In the genomic region with DNA sequence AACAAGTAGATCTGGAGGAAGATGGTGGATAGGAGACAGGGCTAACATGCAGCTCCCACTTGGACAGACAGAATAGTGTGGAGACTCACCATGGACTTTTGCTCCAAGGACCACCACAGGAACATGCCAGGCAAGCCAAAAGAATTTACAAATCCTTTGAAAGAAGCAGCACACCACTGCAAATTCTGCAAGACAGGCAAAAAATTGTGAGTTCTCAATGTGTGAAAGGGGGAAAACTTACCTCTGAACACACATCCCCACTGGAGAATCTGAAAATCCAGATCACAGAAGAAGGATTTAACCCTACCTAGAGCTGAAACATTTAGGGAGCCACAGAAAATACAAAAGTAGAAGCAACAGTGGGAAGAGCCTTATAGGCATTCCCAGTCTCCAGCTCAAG, we compare ENCODE assay signal across 34 cellular contexts.
"Had no signal": no experiment of that assay in that cellular context is flagged by ENCODE, and none has a peak within 500 bp of the region (broad histone marks: within the 10 kb centered on the region; RNA-seq: fewer than 3 reads in every experiment).

No MANE protein-coding gene starts in this region.

- H3K4me1 Mint-ChIP-seq: activated B cell treated with CpG ODN at 0.5 μM for 24 hours; activated T-helper 17 cell treated with anti-CD3 and anti-CD28 coated beads, Interleukin-2, amount 50 U/mL, for 72 hours; central memory CD8-positive, alpha-beta T cell; endodermal cell; T-helper 17 cell had no signal

- H3K4me1 ChIP-seq: esophagus muscularis mucosa, foreskin keratinocyte, gastrocnemius medialis, heart left ventricle had no signal

- H3K27me3 Mint-ChIP-seq: activated B cell treated with CpG ODN at 0.5 μM for 24 hours; activated naive CD8-positive, alpha-beta T cell; activated T-helper 17 cell treated with anti-CD3 and anti-CD28 coated beads, Interleukin-2, amount 50 U/mL, for 72 hours; central memory CD8-positive, alpha-beta T cell; dendritic cell treated with granulocyte-macrophage colony-stimulating factor and Interleukin-4, amounts not matched to agents 40 ng/mL and 50 ng/mL, for 4 days; T-helper 17 cell had no signal

- H3K27ac ChIP-seq: brain microvascular endothelial cell, coronary artery, dorsolateral prefrontal cortex, esophagus muscularis mucosa, foreskin keratinocyte, gastrocnemius medialis, heart left ventricle, WERI-Rb-1 had no signal

- H3K9me3 ChIP-seq: gastrocnemius medialis had no signal

- ATAC-seq: activated CD4-positive, CD25-positive, alpha-beta regulatory T cell treated with anti-CD3 and anti-CD28 coated beads, Interleukin-2, amount 50 U/mL, for 24 hours; activated T-cell treated with anti-CD3 and anti-CD28 coated beads, Interleukin-2, amount 50 U/mL, for 4 hours; activated T-helper 17 cell treated with anti-CD3 and anti-CD28 coated beads, Interleukin-2, amount 50 U/mL, for 72 hours; foreskin keratinocyte; gastrocnemius medialis; T-helper 17 cell had no signal

- DNase-seq: activated B cell treated with CpG ODN at 0.5 μM for 24 hours; activated CD4-positive, alpha-beta T cell treated with anti-CD3 and anti-CD28 coated beads for 48 hours; activated CD4-positive, alpha-beta T cell treated with anti-CD3 and anti-CD28 coated beads, Interleukin-2, amount 50 U/mL, for 1 hour; activated CD4-positive, alpha-beta T cell treated with anti-CD3 and anti-CD28 coated beads, Interleukin-2, amount 50 U/mL, for 48 hours; activated effector memory CD4-positive, alpha-beta T cell treated with Interleukin-2 at 50 U/mL for 16 hours; activated gamma-delta T cell treated with Interleukin-2 at 50 U/mL for 16 hours; activated naive CD4-positive, alpha-beta T cell treated with anti-CD3 and anti-CD28 coated beads, Interleukin-2, amount 50 U/mL, for 16 hours; activated naive CD4-positive, alpha-beta T cell treated with Interleukin-2 at 50 U/mL for 16 hours; activated T-cell treated with anti-CD3 and anti-CD28 coated beads, Interleukin-2, amount 50 U/mL, for 4 hours; amniotic stem cell; anterior cingulate cortex; brain microvascular endothelial cell; dorsolateral prefrontal cortex; effector memory CD4-positive, alpha-beta T cell; endodermal cell; erythroblast; foreskin keratinocyte; gastrocnemius medialis; glutamatergic neuron; heart left ventricle; T-helper 1 cell; T-helper 17 cell; T1000; WERI-Rb-1 had no signal

- FAIRE-seq: astrocyte, bronchial epithelial cell had no signal

- H3K4me3 Mint-ChIP-seq: activated B cell treated with CpG ODN at 0.5 μM for 24 hours; activated naive CD8-positive, alpha-beta T cell; activated T-cell treated with anti-CD3 and anti-CD28 coated beads, Interleukin-2, amount 50 U/mL, for 4 hours; activated T-helper 17 cell treated with anti-CD3 and anti-CD28 coated beads, Interleukin-2, amount 50 U/mL, for 72 hours; central memory CD8-positive, alpha-beta T cell; dendritic cell treated with granulocyte-macrophage colony-stimulating factor and Interleukin-4, amounts not matched to agents 40 ng/mL and 50 ng/mL, for 4 days; endodermal cell; T-helper 17 cell; T-helper 2 cell treated with Interferon-gamma antibody and Interleukin-4, amounts not matched to agents 5 μg/mL and 100 μg/mL, for 36 hours had no signal

- H3K4me3 ChIP-seq: coronary artery, dorsolateral prefrontal cortex, esophagus muscularis mucosa, gastrocnemius medialis, heart left ventricle had no signal

- H3K27ac Mint-ChIP-seq: activated B cell treated with CpG ODN at 0.5 μM for 24 hours; activated naive CD8-positive, alpha-beta T cell; activated T-helper 17 cell treated with anti-CD3 and anti-CD28 coated beads, Interleukin-2, amount 50 U/mL, for 72 hours; dendritic cell treated with granulocyte-macrophage colony-stimulating factor and Interleukin-4, amounts not matched to agents 40 ng/mL and 50 ng/mL, for 4 days; endodermal cell; T-helper 17 cell; T-helper 2 cell treated with Interferon-gamma antibody and Interleukin-4, amounts not matched to agents 5 μg/mL and 100 μg/mL, for 36 hours had no signal

- H3K27me3 ChIP-seq: brain microvascular endothelial cell, dorsolateral prefrontal cortex, esophagus muscularis mucosa, foreskin keratinocyte, gastrocnemius medialis, heart left ventricle had no signal
